19 cellular contexts compared by ENCODE assay signal in genomic region chr19:82864-83263, GRCh38. TPM values are rescaled to one million over a fixed set of nuclear protein-coding genes. Genes with fewer than 3 reads are reported as not detected.
"Had no signal": no experiment of that assay in that cellular context is flagged by ENCODE, and none has a peak within 500 bp of the region (broad histone marks: within the 10 kb centered on the region; RNA-seq: fewer than 3 reads in every experiment).

No MANE protein-coding gene starts in this region.

RNA-seq across cellular contexts. Expression of gene OR4F17, which starts 24.0 kb away (rescaled TPM):
- total RNA-seq: activated naive CD4-positive, alpha-beta T cell treated with anti-CD3 and anti-CD28 coated beads for 36 hours; activated naive CD4-positive, alpha-beta T cell treated with anti-CD3 and anti-CD28 coated beads, Interleukin-2, amount 50 U/mL, for 72 hours; activated naive CD8-positive, alpha-beta T cell treated with anti-CD3 and anti-CD28 coated beads for 36 hours; activated naive CD8-positive, alpha-beta T cell treated with anti-CD3 and anti-CD28 coated beads, Interleukin-2, amount 10 ng/mL, durations not matched to agents 7 days and 5 days; activated T-cell treated with anti-CD3 and anti-CD28 coated beads, Interleukin-2, amount 50 U/mL, for 72 hours; activated T-helper 1 cell treated with anti-CD3 and anti-CD28 coated beads, Interleukin-12 subunit alpha, Interleukin-12 subunit beta, Interleukin-2, Interleukin-4 antibody, amounts not matched to agents 30 ng/mL and 10 ng/mL and 1 ng/mL, durations not matched to agents 14 hours and 24 hours and 36 hours; activated T-helper 17 cell treated with anti-CD3 and anti-CD28 coated beads, Interleukin-2, amount 50 U/mL, for 72 hours; activated T-helper 2 cell treated with anti-CD3 and anti-CD28 coated beads, Interferon-gamma antibody, Interleukin-2, Interleukin-4, amounts not matched to agents 10 μg/mL and 5 μg/mL and 100 μg/mL, durations not matched to agents 14 hours and 24 hours and 36 hours; adrenal gland; aorta; ascending aorta; astrocyte; body of pancreas; breast epithelium; bronchial epithelial cell; cardiac muscle cell; cardiac septum; cerebellum had no signal
- polyA plus RNA-seq: adipose tissue, adrenal gland, aorta, cardiac muscle cell had no signal
